ENCODE assay signal across 1 cellular context in genomic region chr21:42593007-42593814, GRCh38.
TF ChIP-seq lines count a peak whose summit lies in the region.

No MANE protein-coding gene starts in this region.

TF ChIP-seq in H1, 55 proteins besides CTCF, POLR2A, EP300 and RAD21 (continued from another document):
- TF ChIP-seq USF2 (IDR thresholded peaks at IDR 0.05; ENCODE audit: low read length) (no peak), YY1 (IDR thresholded peaks at IDR 0.05; ENCODE audit: low read depth, low read length) (0 out of 2 replicates have a peak, but pooled peaks have one; percentile 16), SP1 (IDR thresholded peaks at IDR 0.05; ENCODE audit: low read depth, low read length) (no peak), GABPA (IDR thresholded peaks at IDR 0.05; ENCODE audit: borderline replicate concordance, insufficient read depth, low read length) (peak; percentile 73; the same call in 1 of the 2 replicates), EGR1 (IDR thresholded peaks at IDR 0.05; ENCODE audit: borderline replicate concordance, low read depth, low read length) (peak; percentile 35; the same call in 1 of the 2 replicates), E2F6 (IDR thresholded peaks at IDR 0.05) (peak; percentile 28; the same call in 1 of the 2 replicates), BRCA1 (IDR thresholded peaks at IDR 0.05; ENCODE audit: low read depth, low read length) (peak; percentile 21; the same call in 1 of the 2 replicates)
